8 cellular contexts compared by ENCODE assay signal in the genomic region with DNA sequence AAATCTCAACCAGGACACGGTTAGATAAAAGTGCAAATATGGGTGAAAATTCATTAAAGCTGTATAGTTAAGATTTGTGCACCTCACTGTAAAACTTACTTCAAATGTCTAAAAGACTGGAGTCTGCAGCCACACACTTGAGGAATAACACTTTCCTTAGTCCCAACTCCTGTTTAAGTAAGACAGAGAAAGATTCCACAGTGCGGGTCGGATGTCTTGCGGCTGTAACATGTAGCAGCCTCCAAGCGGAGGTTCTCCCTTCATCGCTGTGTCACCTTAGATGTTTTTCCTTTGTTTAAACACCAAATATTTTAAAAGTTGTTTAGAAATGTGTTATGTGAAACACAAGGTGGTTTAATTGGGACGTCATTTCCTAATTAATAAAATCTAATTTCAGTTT. TPM values are rescaled to one million over a fixed set of nuclear protein-coding genes. Genes with fewer than 3 reads are reported as not detected.
DNase-seq lines count a peak whose midpoint lies in the region; ATAC-seq, FAIRE-seq and TF ChIP-seq lines count a peak whose summit lies in the region.

No MANE protein-coding gene starts in this region.

- H3K4me3 ChIP-seq in NT2/D1 (ENCODE audit: insufficient read length, low read depth): peak overlapping the region; percentile 74
- H3K4me3 ChIP-seq in endothelial cell of umbilical vein (replicated peaks in 1 of 3; ENCODE audit: insufficient read depth in 1 of 3, low read depth in 1 of 3, low read length in 3 of 3): peak overlapping the region; percentile 84 to 87 (median 86)
- H3K4me3 ChIP-seq in neutrophil (ENCODE audit: low read depth in 1 of 2, low read length in 1 of 2): peak overlapping the region; percentile 79 to 96

- H3K36me3 ChIP-seq in NT2/D1 (ENCODE audit: insufficient read depth, insufficient read length, low read length) (peaks cover 22% of the 10 kb centered on the region), endothelial cell of umbilical vein (ENCODE audit: control insufficient read depth in 2 of 2, extremely low read depth in 1 of 2, insufficient read depth in 2 of 2, low read length in 2 of 2) (peaks cover 0 to 3% of the 10 kb centered on the region in 2 experiments), neutrophil (peaks cover 7% of the 10 kb centered on the region)

- peaks cover 16% of the 10 kb centered on the region; the same call in 1 of the 2 replicates for H3K9me3 ChIP-seq in NT2/D1 (ENCODE audit: insufficient read depth, low read length)
- H3K9me3 ChIP-seq in endothelial cell of umbilical vein (replicated peaks; ENCODE audit: control insufficient read depth, insufficient read depth, low read length): no peaks in the 10 kb centered on the region
- no peaks in the 10 kb centered on the region for H3K9me3 ChIP-seq in neutrophil

- H3K36me3 Mint-ChIP-seq in Calu3 (ENCODE audit: insufficient read depth, unreplicated experiment): peaks cover 32% of the 10 kb centered on the region

- DNase-seq in Calu3 (no peak), NT2/D1 (ENCODE audit: low read depth, low spot score) (no peak), endothelial cell of umbilical vein (ENCODE audit: low read depth, low spot score) (no peak), urothelium cell line (ENCODE audit: low spot score) (no peak), retina (no peak), SW480 (ENCODE audit: low spot score) (no peak)

- H3K4me1 Mint-ChIP-seq in Calu3 (ENCODE audit: low read depth, unreplicated experiment): peaks cover 13% of the 10 kb centered on the region

- BruUV-seq in Calu3 (replicated peaks; lab: Mats Ljungman, UMichigan): no TSS peak
- no TSS peak for BruUV-seq in endothelial cell of umbilical vein (replicated peaks; lab: Mats Ljungman, UMichigan)

- intact Hi-C loops in Calu3 (cut with micrococcal nuclease; ENCODE audit: unreplicated experiment) (no loop called here), endothelial cell of umbilical vein (cut with micrococcal nuclease) (loop anchor here (1.0 kb wide), 3 partner anchors 21 to 121 kb away; partner anchors contain the start of gene UVSSA)

- FAIRE-seq in endothelial cell of umbilical vein (lab: Jason Lieb, UNC) (peak; percentile 66), urothelium cell line (lab: Jason Lieb, UNC) (no peak)

- H3K79me2 ChIP-seq in endothelial cell of umbilical vein (ENCODE audit: control insufficient read depth, insufficient read depth, low read length): peaks cover 40% of the 10 kb centered on the region

- POLR2A ChIA-PET in endothelial cell of umbilical vein (lab: Charles Lee): interaction anchor here (0.5 to 0.8 kb wide), 2 partner anchors 40 to 91 kb away, joined by 3 read pairs; partner anchors contain the start of gene CTBP1

- H3K9ac ChIP-seq in NT2/D1 (ENCODE audit: insufficient read length, low read depth): peak overlapping the region; percentile 94
- H3K9ac ChIP-seq in endothelial cell of umbilical vein (replicated peaks; ENCODE audit: extremely low read depth, insufficient read depth, low read length): peak overlapping the region; percentile 79

- dilution Hi-C loops in endothelial cell of umbilical vein (cut with MboI; ENCODE audit: extremely low pct_ligation_motif_present, low sequenced_read_pairs): no loop called here

- no peaks in the 10 kb centered on the region for H4K20me1 ChIP-seq in endothelial cell of umbilical vein (replicated peaks; ENCODE audit: control insufficient read depth, extremely low read depth, insufficient read depth, low read length)

- peak overlapping the region; percentile 31 for H2AFZ ChIP-seq in endothelial cell of umbilical vein (ENCODE audit: low read depth, low read length)

- H3K4me1 ChIP-seq in NT2/D1 (ENCODE audit: insufficient read depth, insufficient read length) (peaks cover 12% of the 10 kb centered on the region), endothelial cell of umbilical vein (ENCODE audit: control insufficient read depth, extremely low read depth, insufficient read depth, low read length) (peaks cover 16% of the 10 kb centered on the region), neutrophil (ENCODE audit: control insufficient read depth in 1 of 2, insufficient read depth in 1 of 2, low read depth in 1 of 2, low read length in 1 of 2) (peaks cover 46% of the 10 kb centered on the region in 2 experiments)

- H3K9me1 ChIP-seq in endothelial cell of umbilical vein (replicated peaks; ENCODE audit: control insufficient read depth, extremely low read depth, insufficient read depth, low read length): no peaks in the 10 kb centered on the region

- no peak for ATAC-seq in HG03175 (IDR thresholded peaks at IDR 0.05; ENCODE audit: unreplicated experiment)

- peak overlapping the region; percentile 88 for H3K4me3 Mint-ChIP-seq in Calu3 (ENCODE audit: low read depth, unreplicated experiment)

- TF ChIP-seq POLR2A in endothelial cell of umbilical vein (IDR thresholded peaks at IDR 0.05; ENCODE audit: low read depth, low read length): no peak

- H3K27me3 ChIP-seq in NT2/D1 (ENCODE audit: insufficient read depth, insufficient read length) (no peaks in the 10 kb centered on the region), endothelial cell of umbilical vein (ENCODE audit: control insufficient read depth in 2 of 2, insufficient read depth in 2 of 2, low read length in 2 of 2) (no peaks in the 10 kb centered on the region), neutrophil (no peaks in the 10 kb centered on the region)

- H3K4me2 ChIP-seq in endothelial cell of umbilical vein (ENCODE audit: insufficient read depth, low read length): peak overlapping the region; percentile 53

- TF ChIP-seq CTCF in Calu3 (IDR thresholded peaks at IDR 0.05; ENCODE audit: unreplicated experiment) (no peak), endothelial cell of umbilical vein (IDR thresholded peaks at IDR 0.05; ENCODE audit: extremely low read depth in 1 of 2, insufficient read depth in 1 of 2, low read depth in 1 of 2, low read length in 2 of 2) (no peak), neutrophil (IDR thresholded peaks at IDR 0.05) (no peak)

- peaks cover 3% of the 10 kb centered on the region for H3K9me3 Mint-ChIP-seq in Calu3 (ENCODE audit: low read depth, unreplicated experiment)

- H3K27ac Mint-ChIP-seq in Calu3 (ENCODE audit: unreplicated experiment): no peak overlapping the region

- H3K27ac ChIP-seq in endothelial cell of umbilical vein (ENCODE audit: insufficient read depth, low read depth, low read length): no peak overlapping the region
- H3K27ac ChIP-seq in neutrophil: peak overlapping the region; percentile 93

- no peaks in the 10 kb centered on the region for H3K27me3 Mint-ChIP-seq in Calu3 (ENCODE audit: unreplicated experiment)

- CTCF ChIA-PET in Calu3 (lab: Charles Lee): no interaction called here
- CTCF ChIA-PET in endothelial cell of umbilical vein (lab: Charles Lee): interaction anchor here (1.0 to 1.2 kb wide), 3 partner anchors 11 to 39 kb away, joined by 3 to 7 read pairs (median 3); no protein-coding TSS in a partner anchor

TF ChIP-seq in endothelial cell of umbilical vein, 7 proteins besides CTCF, POLR2A, EP300 and RAD21:
- no peak for TF ChIP-seq FOS (IDR thresholded peaks at IDR 0.05; ENCODE audit: borderline replicate concordance, insufficient read depth, low read length)
- TF ChIP-seq POLR2AphosphoS5 (IDR thresholded peaks at IDR 0.05; ENCODE audit: insufficient read depth, low read depth, low read length): no peak
- no peak for TF ChIP-seq JUN (IDR thresholded peaks at IDR 0.05; ENCODE audit: borderline replicate concordance, insufficient read depth, insufficient read length, low read depth)
- no peak for TF ChIP-seq MYC (IDR thresholded peaks at IDR 0.05; ENCODE audit: low read depth, low read length)
- no peak for TF ChIP-seq GATA2 (IDR thresholded peaks at IDR 0.05; ENCODE audit: insufficient read depth, insufficient read length, low read depth, low read length)
- no peak for TF ChIP-seq EZH2 (IDR thresholded peaks at IDR 0.05; ENCODE audit: borderline replicate concordance, low read depth, low read length, severe bottlenecking)
- TF ChIP-seq, protein P1, sequence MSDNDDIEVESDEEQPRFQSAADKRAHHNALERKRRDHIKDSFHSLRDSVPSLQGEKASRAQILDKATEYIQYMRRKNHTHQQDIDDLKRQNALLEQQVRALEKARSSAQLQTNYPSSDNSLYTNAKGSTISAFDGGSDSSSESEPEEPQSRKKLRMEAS (IDR thresholded peaks at IDR 0.05; ENCODE audit: insufficient read depth, insufficient read length): no peak

RNA-seq across cellular contexts. Expression of gene MAEA, which starts 0.9 kb away (rescaled TPM):
- total RNA-seq in Calu3 (2022): 59.0 and 59.6 TPM in 2 replicates
- 66.0 and 66.6 TPM in 2 replicates for total RNA-seq in endothelial cell of umbilical vein
- polyA plus RNA-seq in endothelial cell of umbilical vein: 108 and 116 TPM in 2 replicates
- 76.2 and 86.7 TPM in 2 replicates for polyA plus RNA-seq in endothelial cell of umbilical vein (2011; cell fraction: cytosol; rRNA removed)
- polyA plus RNA-seq in endothelial cell of umbilical vein (2011; cell fraction: nucleus; rRNA removed): 147 and 154 TPM in 2 replicates
- 44.7 and 52.0 TPM in 2 replicates for polyA plus RNA-seq in endothelial cell of umbilical vein (2012)
- polyA minus RNA-seq in endothelial cell of umbilical vein: 59.6 and 76.9 TPM in 2 replicates
- 33.8 TPM for polyA minus RNA-seq in endothelial cell of umbilical vein (2011; cell fraction: cytosol; rRNA and poly(A)+ RNA removed)
- polyA minus RNA-seq in endothelial cell of umbilical vein (2011; cell fraction: nucleus; rRNA and poly(A)+ RNA removed): 40.5 and 65.3 TPM in 2 replicates

RNA-seq across cellular contexts. Expression of gene CTBP1, which starts 39.9 kb away (rescaled TPM):
- total RNA-seq in Calu3 (2022) (115 and 130 TPM in 2 replicates), endothelial cell of umbilical vein (155 and 165 TPM in 2 replicates)
- polyA plus RNA-seq in endothelial cell of umbilical vein: 167 and 314 TPM in 2 replicates
- 124 and 169 TPM in 2 replicates for polyA plus RNA-seq in endothelial cell of umbilical vein (2011; cell fraction: cytosol; rRNA removed)
- 196 and 256 TPM in 2 replicates for polyA plus RNA-seq in endothelial cell of umbilical vein (2011; cell fraction: nucleus; rRNA removed)
- polyA plus RNA-seq in endothelial cell of umbilical vein (2012): 85.0 and 104 TPM in 2 replicates
- polyA minus RNA-seq in endothelial cell of umbilical vein: 116 and 118 TPM in 2 replicates
- 109 TPM for polyA minus RNA-seq in endothelial cell of umbilical vein (2011; cell fraction: cytosol; rRNA and poly(A)+ RNA removed)
- 50.4 and 95.0 TPM in 2 replicates for polyA minus RNA-seq in endothelial cell of umbilical vein (2011; cell fraction: nucleus; rRNA and poly(A)+ RNA removed)

RNA-seq across cellular contexts. Expression of gene UVSSA, which starts 58.2 kb away (rescaled TPM):
- total RNA-seq in Calu3 (2022): 19.9 and 22.6 TPM in 2 replicates
- 14.9 and 16.4 TPM in 2 replicates for total RNA-seq in endothelial cell of umbilical vein
- 7.1 and 8.1 TPM in 2 replicates for polyA plus RNA-seq in endothelial cell of umbilical vein
- polyA plus RNA-seq in endothelial cell of umbilical vein (2011; cell fraction: cytosol; rRNA removed): 2.5 and 3.6 TPM in 2 replicates
- polyA plus RNA-seq in endothelial cell of umbilical vein (2011; cell fraction: nucleus; rRNA removed): 34.2 and 37.8 TPM in 2 replicates
- polyA plus RNA-seq in endothelial cell of umbilical vein (2012): 4.1 and 4.2 TPM in 2 replicates
- polyA minus RNA-seq in endothelial cell of umbilical vein: 7.7 and 7.9 TPM in 2 replicates
- 3.7 TPM for polyA minus RNA-seq in endothelial cell of umbilical vein (2011; cell fraction: cytosol; rRNA and poly(A)+ RNA removed)
- 11.8 and 15.1 TPM in 2 replicates for polyA minus RNA-seq in endothelial cell of umbilical vein (2011; cell fraction: nucleus; rRNA and poly(A)+ RNA removed)
